In the genomic region with DNA sequence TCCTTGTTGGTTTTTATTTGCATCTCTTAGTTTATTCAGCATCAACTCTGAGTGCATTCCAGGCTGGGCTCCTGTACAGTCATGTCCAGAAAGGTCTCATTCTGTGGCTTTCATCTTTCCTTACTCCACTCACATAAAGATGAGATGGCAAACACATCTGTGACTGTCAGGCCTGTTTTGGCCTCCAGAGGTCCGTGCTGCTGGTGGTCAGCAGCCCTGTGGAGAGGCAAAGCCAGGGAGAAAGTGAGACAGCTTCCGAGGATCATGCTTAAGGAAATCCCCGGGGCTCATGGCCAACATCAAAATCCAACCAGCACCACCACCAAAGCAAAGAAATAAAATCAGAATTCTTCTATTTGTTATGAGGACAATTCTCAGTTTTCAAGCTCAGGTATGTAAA, we compare ENCODE assay signal across 21 cellular contexts.
"Had no signal": no experiment of that assay in that cellular context is flagged by ENCODE, and none has a peak within 500 bp of the region (broad histone marks: within the 10 kb centered on the region; RNA-seq: fewer than 3 reads in every experiment).

No MANE protein-coding gene starts in this region.

- DNase-seq: activated CD4-positive, alpha-beta memory T cell treated with anti-CD3 and anti-CD28 coated beads for 36 hours; activated CD4-positive, alpha-beta T cell treated with anti-CD3 and anti-CD28 coated beads for 1 hour; activated effector memory CD4-positive, alpha-beta T cell treated with Interleukin-2 at 50 U/mL for 16 hours; activated T-cell treated with anti-CD3 and anti-CD28 coated beads, Interleukin-2, amount 50 U/mL, for 24 hours; adrenal gland; glutamatergic neuron; left ventricle myocardium inferior; mucosa of descending colon; stimulated activated CD4-positive, alpha-beta T cell treated with anti-CD3 and anti-CD28 coated beads, Interleukin-4, amount 100 ng/mL, for 4 hours; stimulated activated CD8-positive, alpha-beta memory T cell treated with anti-CD3 and anti-CD28 coated beads, Interleukin-4, amount 100 ng/mL, for 48 hours; stomach; T-cell; T-helper 9 cell had no signal

- H3K27me3 Mint-ChIP-seq: activated CD4-positive, alpha-beta memory T cell treated with anti-CD3 and anti-CD28 coated beads for 36 hours; activated naive CD4-positive, alpha-beta T cell treated with anti-CD3 and anti-CD28 coated beads, Interleukin-2, amount 50 U/mL, for 24 hours; activated T-cell treated with anti-CD3 and anti-CD28 coated beads, Interleukin-2, amount 50 U/mL, for 24 hours; naive thymus-derived CD8-positive, alpha-beta T cell; T-cell had no signal

- H3K4me3 Mint-ChIP-seq: activated CD4-positive, alpha-beta memory T cell treated with anti-CD3 and anti-CD28 coated beads for 36 hours; memory B cell had no signal

- H3K36me3 Mint-ChIP-seq: activated CD4-positive, alpha-beta memory T cell treated with anti-CD3 and anti-CD28 coated beads for 36 hours; T-cell had no signal

- H3K27me3 ChIP-seq: adrenal gland, esophagus muscularis mucosa, right atrium auricular region, stomach had no signal

- H3K27ac Mint-ChIP-seq: activated CD4-positive, alpha-beta memory T cell treated with anti-CD3 and anti-CD28 coated beads for 36 hours; activated T-cell treated with anti-CD3 and anti-CD28 coated beads, Interleukin-2, amount 50 U/mL, for 24 hours; memory B cell; progenitor cell of endocrine pancreas had no signal

- ATAC-seq: mucosa of descending colon; naive thymus-derived CD8-positive, alpha-beta T cell had no signal

- H3K4me1 ChIP-seq: stomach had no signal

- H3K36me3 ChIP-seq: adrenal gland, esophagus muscularis mucosa, left ventricle myocardium inferior, right atrium auricular region, stomach, thoracic aorta had no signal

- H3K27ac ChIP-seq: esophagus muscularis mucosa, left ventricle myocardium inferior, right atrium auricular region, skin epidermis, stomach, thoracic aorta had no signal

- H3K9me3 ChIP-seq: adrenal gland had no signal

- H3K9me3 Mint-ChIP-seq: memory B cell, T-cell had no signal

- H3K4me3 ChIP-seq: adrenal gland, esophagus muscularis mucosa, left ventricle myocardium inferior, mucosa of descending colon, right atrium auricular region, skin epidermis, stomach, thoracic aorta had no signal
